13 cellular contexts compared by ENCODE assay signal in genomic region chr17:47718634-47719405, GRCh38. TPM values are rescaled to one million over a fixed set of nuclear protein-coding genes. Genes with fewer than 3 reads are reported as not detected.
DNase-seq lines count a peak whose midpoint lies in the region; ATAC-seq, FAIRE-seq and TF ChIP-seq lines count a peak whose summit lies in the region.
"Had no signal": no experiment of that assay in that cellular context is flagged by ENCODE, and none has a peak within 500 bp of the region (broad histone marks: within the 10 kb centered on the region; RNA-seq: fewer than 3 reads in every experiment).

No MANE protein-coding gene starts in this region.

- intact Hi-C loops in activated B cell treated with CpG ODN at 0.5 μM for 24 hours (cut with micrococcal nuclease): loop anchor here (1.0 kb wide), 1 partner anchor 15 kb away; no protein-coding TSS in a partner anchor

- in situ Hi-C loops in ACHN (cut with HindIII; ENCODE audit: low pct_ligation_motif_present, low pct_unique_long_range_greater_than_20kb, low sequenced_read_pairs): no loop called here

- no peak overlapping the region for H4K91ac ChIP-seq in H1 (replicated peaks; ENCODE audit: insufficient read length, low read length)

- no peak for FAIRE-seq in H1 (lab: Jason Lieb, UNC)
- FAIRE-seq: colon had no signal

- no peak for TF ChIP-seq POLR2A in H1 (IDR thresholded peaks at IDR 0.05; ENCODE audit: control extremely low read depth in 1 of 2, low read depth in 2 of 2, low read length in 2 of 2)

- no peaks in the 10 kb centered on the region for H3K23me2 ChIP-seq in H1 (ENCODE audit: low read depth, low read length)

- no peaks in the 10 kb centered on the region for H3K79me2 ChIP-seq in DND-41 (ENCODE audit: insufficient read depth, low read length)
- H3K79me2 ChIP-seq in H1 (ENCODE audit: control insufficient read depth in 1 of 2, insufficient read depth in 2 of 2, low read length in 2 of 2): no peaks in the 10 kb centered on the region

- no peak overlapping the region for H3K56ac ChIP-seq in H1 (replicated peaks; ENCODE audit: insufficient read length, low read depth, low read length)

- H2BK12ac ChIP-seq in H1 (ENCODE audit: low read depth, low read length): peak overlapping the region; percentile 21; the same call in 1 of the 2 replicates

- H2BK5ac ChIP-seq in H1 (ENCODE audit: low read depth, low read length): no peak overlapping the region

- peak overlapping the region; percentile 49; the same call in 1 of the 2 replicates for H2BK15ac ChIP-seq in H1 (ENCODE audit: low read length)

- H3K27me3 ChIP-seq in DND-41 (ENCODE audit: insufficient read depth, low read length, poor library complexity) (peaks cover 40% of the 10 kb centered on the region), H1 (replicated peaks in 1 of 4; ENCODE audit: control insufficient read depth in 3 of 4, extremely low read depth in 1 of 4, insufficient read depth in 3 of 4, low read length in 3 of 4) (peaks cover 0 to 25% (median 22%) of the 10 kb centered on the region in 4 experiments; a peak in 6 of 7 replicates)
- H3K27me3 ChIP-seq: BE2C had no signal

- H3K18ac ChIP-seq in H1 (ENCODE audit: extremely low read depth, low read length): no peak overlapping the region

- H4K20me1 ChIP-seq in DND-41 (ENCODE audit: insufficient read depth, low read length) (peaks cover 13% of the 10 kb centered on the region; the same call in 1 of the 2 replicates), H1 (replicated peaks in 1 of 2; ENCODE audit: control insufficient read depth in 1 of 2, insufficient read depth in 2 of 2, low read length in 2 of 2) (no peaks in the 10 kb centered on the region)

- H3K9ac ChIP-seq in DND-41 (ENCODE audit: low read depth, low read length): no peak overlapping the region
- 0 out of 7 replicates have a peak overlapping the region, but pooled peaks of 1 of the 4 experiments have one; percentile 1 for H3K9ac ChIP-seq in H1 (replicated peaks in 1 of 4; ENCODE audit: extremely low read depth in 1 of 4, low read depth in 3 of 4, low read length in 3 of 4)

- H2BK120ac ChIP-seq in H1 (replicated peaks; ENCODE audit: low read depth, low read length): no peak overlapping the region

- H3K4me1 ChIP-seq in DND-41 (ENCODE audit: insufficient read depth, low read length) (peaks cover 32% of the 10 kb centered on the region), H1 (replicated peaks in 1 of 4; ENCODE audit: control insufficient read depth in 3 of 4, insufficient read depth in 4 of 4, low read length in 3 of 4) (peaks cover 0 to 31% (median 13%) of the 10 kb centered on the region in 4 experiments; a peak in 6 of 7 replicates)

- H2AFZ ChIP-seq in DND-41 (ENCODE audit: low read depth, low read length): no peak overlapping the region
- no peak overlapping the region for H2AFZ ChIP-seq in H1 (ENCODE audit: low read length)

- no peaks in the 10 kb centered on the region for H3K9me3 Mint-ChIP-seq in activated B cell treated with CpG ODN at 0.5 μM for 24 hours

- H3K4me3 ChIP-seq in DND-41 (ENCODE audit: low read depth in 1 of 2, low read length in 2 of 2) (no peak overlapping the region), H1 (ENCODE audit: extremely low read depth in 1 of 4, insufficient read depth in 2 of 4, low read depth in 3 of 4, low read length in 4 of 4) (no peak overlapping the region)

- POLR2A ChIA-PET in activated B cell treated with CpG ODN at 0.5 μM for 24 hours (lab: Charles Lee) (interaction anchor here (0.8 to 3.0 kb wide), 5 partner anchors 14 to 69 kb away, joined by 3 to 17 read pairs (median 3); partner anchors contain the start of genes KPNB1 and TBX21), H1 (lab: Charles Lee; ENCODE audit: partially characterized antibody) (interaction anchor here (0.6 to 1.6 kb wide), 15 partner anchors 8 to 102 kb away, joined by 3 to 8 read pairs (median 3); partner anchors contain the start of gene KPNB1)

- no peak for TF ChIP-seq RAD21 in H1 (IDR thresholded peaks at IDR 0.05 in 1 of 2, conservative IDR thresholded peaks at IDR 0.05 in 1 of 2; ENCODE audit: low read depth in 2 of 2, low read length in 2 of 2)

- H3K27me3 Mint-ChIP-seq in activated B cell treated with CpG ODN at 0.5 μM for 24 hours: peaks cover 12% of the 10 kb centered on the region

- no peak overlapping the region for H3K4me3 Mint-ChIP-seq in activated B cell treated with CpG ODN at 0.5 μM for 24 hours

- H3K36me3 ChIP-seq in DND-41 (ENCODE audit: insufficient read depth, low read length): no peaks in the 10 kb centered on the region
- H3K36me3 ChIP-seq in H1 (ENCODE audit: control insufficient read depth in 2 of 4, insufficient read depth in 4 of 4, low read length in 3 of 4): no peaks in the 10 kb centered on the region
- H3K36me3 ChIP-seq: BE2C had no signal

- H2AK5ac ChIP-seq in H1 (ENCODE audit: low read depth, low read length): no peak overlapping the region

- H3K14ac ChIP-seq in H1 (ENCODE audit: insufficient read length): no peak overlapping the region

- H3K9me3 ChIP-seq in DND-41 (ENCODE audit: insufficient read depth, low read length, severe bottlenecking): no peaks in the 10 kb centered on the region
- no peaks in the 10 kb centered on the region for H3K9me3 ChIP-seq in H1 (ENCODE audit: insufficient read depth in 2 of 2, low read depth in 1 of 2, low read length in 1 of 2)
- H3K9me3 ChIP-seq: BE2C had no signal

- H4K5ac ChIP-seq in H1 (ENCODE audit: insufficient read length, low read depth, low read length): no peak overlapping the region

- TF ChIP-seq CTCF in DND-41 (IDR thresholded peaks at IDR 0.05; ENCODE audit: borderline replicate concordance, extremely low read depth, low read length, poor library complexity, severe bottlenecking) (no peak), activated B cell treated with CpG ODN at 0.5 μM for 24 hours (IDR thresholded peaks at IDR 0.05) (no peak), H1 (IDR thresholded peaks at IDR 0.05; ENCODE audit: control extremely low read depth in 1 of 3, insufficient read depth in 1 of 3, low read depth in 1 of 3, low read length in 3 of 3) (no peak)

- no peaks in the 10 kb centered on the region for H3K79me1 ChIP-seq in H1 (ENCODE audit: low read depth, low read length)

- H3K36me3 Mint-ChIP-seq in activated B cell treated with CpG ODN at 0.5 μM for 24 hours (ENCODE audit: low read depth): no peaks in the 10 kb centered on the region

- H3K4me2 ChIP-seq in DND-41 (ENCODE audit: insufficient read depth, low read length) (no peak overlapping the region), H1 (ENCODE audit: insufficient read depth in 1 of 2, low read depth in 2 of 2, low read length in 2 of 2) (no peak overlapping the region)

- WGBS in H1 (ENCODE audit: extremely low coverage in 1 of 2, insufficient coverage in 1 of 2, insufficient read length in 1 of 2, insufficient replicate concordance in 2 of 2, low coverage in 1 of 2, low lambda C conversion rate in 2 of 2, missing lambda C conversion rate in 1 of 2), 2 experiments: 88% methylated on average over 8 of the region's 8 CpGs; no CpG with 5 or more reads in 1 of the 2 experiments

- CTCF ChIA-PET in activated B cell treated with CpG ODN at 0.5 μM for 24 hours (lab: Charles Lee) (interaction anchor here (0.7 to 2.5 kb wide), 8 partner anchors 12 to 53 kb away, joined by 3 to 12 read pairs (median 5); partner anchors contain the start of gene TBX21), H1 (lab: Charles Lee; ENCODE audit: partially characterized antibody) (interaction anchor here (1.0 to 8.3 kb wide), 17 partner anchors 11 to 1047 kb away, joined by 3 to 179 read pairs (median 4); partner anchors contain the start of genes TBKBP1 and TBX21)

- H3K27ac Mint-ChIP-seq in activated B cell treated with CpG ODN at 0.5 μM for 24 hours: peak overlapping the region; percentile 27

- H3K27ac ChIP-seq in DND-41 (ENCODE audit: low read length): no peak overlapping the region
- no peak overlapping the region for H3K27ac ChIP-seq in H1 (ENCODE audit: low read depth, low read length)

- DNase-seq in ACHN (peak; percentile 32), DND-41 (no peak), activated B cell treated with CpG ODN at 0.5 μM for 24 hours (no peak), H1 (ENCODE audit: low read depth in 1 of 2, low spot score in 2 of 2) (no peak), NCI-H146 treated with DMSO at 0.1 percent for 48 hours (lab: John Stamatoyannopoulos, UW; ENCODE audit: unreplicated experiment) (no peak), hippocampal formation (lab: John Stamatoyannopoulos, UW) (no peak)
- no peak for DNase-seq in stimulated activated CD4-positive, alpha-beta T cell treated with anti-CD3 and anti-CD28 coated beads, Interleukin-2, amount 100 ng/mL, for 48 hours
- no peak for DNase-seq in effector CD4-positive, alpha-beta T cell
- DNase-seq: BE2C had no signal

- ATAC-seq in DND-41 (ENCODE audit: insufficient read depth, low read depth) (0 out of 3 replicates have a peak, but pooled peaks have one; percentile 15), activated B cell treated with CpG ODN at 0.5 μM for 24 hours (ENCODE audit: low read depth) (no peak)

- H3K4ac ChIP-seq in H1 (replicated peaks; ENCODE audit: insufficient read length, low read depth, low read length): no peak overlapping the region

- H3K4me1 Mint-ChIP-seq in activated B cell treated with CpG ODN at 0.5 μM for 24 hours: peaks cover 80% of the 10 kb centered on the region

- TF ChIP-seq EP300 in H1 (IDR thresholded peaks at IDR 0.05; ENCODE audit: borderline replicate concordance in 1 of 2, low read depth in 2 of 2, low read length in 2 of 2): no peak

- H4K8ac ChIP-seq in H1 (ENCODE audit: extremely low read depth, insufficient read depth, low read length): no peak overlapping the region

- no peak overlapping the region for H2BK20ac ChIP-seq in H1 (ENCODE audit: low read length)

- H3K23ac ChIP-seq in H1 (ENCODE audit: insufficient read length): no peak overlapping the region

RNA-seq across cellular contexts. Expression of gene TBX21, which starts 14.2 kb away (rescaled TPM):
- total RNA-seq in activated B cell treated with CpG ODN at 0.5 μM for 24 hours: 3.6 and 3.8 TPM in 2 replicates
- not detected in 2 replicates for total RNA-seq in H1 (2021; fragmentation: NEBNext Ultra II Directional; extraction: Animal tissue kit (Norgen Biotek cat#: 25700))
- polyA plus RNA-seq in H1 (2011; rRNA removed): 0.05 TPM in 1 of 2 replicates, not detected in the other
- polyA plus RNA-seq in H1 (2011; cell fraction: cytosol; rRNA removed): 0.04 TPM
- polyA plus RNA-seq in H1 (2011; cell fraction: nucleus; rRNA removed): not detected
- not detected in 4 replicates for polyA plus RNA-seq in H1 (2012, experiment 1 of 2)
- polyA plus RNA-seq in H1 (2012, experiment 2 of 2): not detected
- 0.02 TPM for polyA plus RNA-seq in H1 (2013, experiment 1 of 2)
- 0.02 TPM for polyA plus RNA-seq in H1 (2013, experiment 2 of 2)
- polyA minus RNA-seq in H1 (2011; rRNA and poly(A)+ RNA removed): 0.05 TPM in 1 of 2 replicates, not detected in the other
- polyA minus RNA-seq in H1 (2011; cell fraction: cytosol; rRNA and poly(A)+ RNA removed): not detected
- polyA minus RNA-seq in H1 (2011; cell fraction: nucleus; rRNA and poly(A)+ RNA removed): not detected
- total RNA-seq: HT-29, renal cortical epithelial cell, RPMI7951 had no signal

RNA-seq across cellular contexts. Expression of gene TBKBP1, which starts 24.9 kb away (rescaled TPM):
- total RNA-seq in activated B cell treated with CpG ODN at 0.5 μM for 24 hours: 3.6 and 4.1 TPM in 2 replicates
- total RNA-seq in H1 (2021; fragmentation: NEBNext Ultra II Directional; extraction: Animal tissue kit (Norgen Biotek cat#: 25700)): 15.1 and 16.7 TPM in 2 replicates
- 6.3 and 9.3 TPM in 2 replicates for polyA plus RNA-seq in H1 (2011; rRNA removed)
- 8.4 TPM for polyA plus RNA-seq in H1 (2011; cell fraction: cytosol; rRNA removed)
- 20.6 TPM for polyA plus RNA-seq in H1 (2011; cell fraction: nucleus; rRNA removed)
- 17.1 to 26.1 TPM (median 23.5 TPM) in 4 replicates for polyA plus RNA-seq in H1 (2012, experiment 1 of 2)
- polyA plus RNA-seq in H1 (2012, experiment 2 of 2): 21.5 TPM
- 6.6 TPM for polyA plus RNA-seq in H1 (2013, experiment 1 of 2)
- 7.1 TPM for polyA plus RNA-seq in H1 (2013, experiment 2 of 2)
- polyA minus RNA-seq in H1 (2011; rRNA and poly(A)+ RNA removed): 5.1 and 6.0 TPM in 2 replicates
- 11.2 TPM for polyA minus RNA-seq in H1 (2011; cell fraction: cytosol; rRNA and poly(A)+ RNA removed)
- polyA minus RNA-seq in H1 (2011; cell fraction: nucleus; rRNA and poly(A)+ RNA removed): 7.2 TPM
